In the genomic region with DNA sequence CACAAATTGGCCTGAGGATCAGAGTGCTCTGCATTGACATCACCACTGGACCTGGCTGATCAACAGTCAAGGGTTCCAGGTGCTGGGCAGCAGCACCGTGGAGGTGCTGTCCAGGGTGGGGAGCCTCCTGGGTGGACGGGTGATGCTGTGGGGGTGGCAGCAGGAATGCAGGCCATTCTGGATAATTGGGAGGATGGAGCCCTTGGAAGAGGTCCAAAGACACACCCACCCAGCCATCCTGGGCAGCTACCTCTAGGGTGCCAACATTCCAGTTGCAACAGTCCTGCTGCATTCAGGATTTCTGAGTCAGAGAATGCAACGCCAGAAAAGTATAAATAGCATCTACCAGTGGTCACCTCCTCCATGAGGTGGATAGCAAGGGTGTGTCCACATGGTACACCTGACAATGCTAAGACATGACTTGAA, we compare ENCODE assay signal across 9 cellular contexts. TPM values are rescaled to one million over a fixed set of nuclear protein-coding genes. Genes with fewer than 3 reads are reported as not detected.
A peak's percentile ranks its signal among the peaks of the same experiment; 100 is the strongest.
DNase-seq lines count a peak whose midpoint lies in the region; ATAC-seq and TF ChIP-seq lines count a peak whose summit lies in the region.
"Had no signal": no experiment of that assay in that cellular context is flagged by ENCODE, and none has a peak within 500 bp of the region (broad histone marks: within the 10 kb centered on the region; RNA-seq: fewer than 3 reads in every experiment).

No MANE protein-coding gene starts in this region.

- peak overlapping the region; percentile 97 for H3K4me3 Mint-ChIP-seq in T-helper 2 cell treated with Interferon-gamma antibody and Interleukin-4, amounts not matched to agents 5 μg/mL and 100 μg/mL, for 36 hours

- no peak for DNase-seq in T-helper 2 cell treated with Interferon-gamma antibody and Interleukin-4, amounts not matched to agents 5 μg/mL and 100 μg/mL, for 36 hours (ENCODE audit: low spot score)
- DNase-seq in T-helper 2 cell: no peak
- DNase-seq in fibroblast of the aortic adventitia (ENCODE audit: low read depth): peak; percentile 68
- peak in 1 of 49 donors; percentile 68 for DNase-seq in substantia nigra (lab: John Stamatoyannopoulos, UW)
- no peak for DNase-seq in stimulated activated CD4-positive, alpha-beta T cell treated with anti-CD3 and anti-CD28 coated beads, Interleukin-4, amount 100 ng/mL, for 24 hours
- no peak for DNase-seq in DMS 273 (lab: John Stamatoyannopoulos, UW; ENCODE audit: unreplicated experiment)
- no peak for DNase-seq in nucleus accumbens (lab: John Stamatoyannopoulos, UW)
- DNase-seq: NCI-H82 had no signal

- peak; percentile 41; the same call in 1 of the 3 replicates for ATAC-seq in SK-N-SH treated with all-trans-retinoic acid at 6 μM for 48 hours

- peak overlapping the region; percentile 19 for H3K27ac ChIP-seq in substantia nigra (ENCODE audit: low read depth, low read length, poor library complexity, severe bottlenecking)

- no peaks in the 10 kb centered on the region for H3K9me3 Mint-ChIP-seq in T-helper 2 cell treated with Interferon-gamma antibody and Interleukin-4, amounts not matched to agents 5 μg/mL and 100 μg/mL, for 36 hours

- H3K36me3 Mint-ChIP-seq in T-helper 2 cell treated with Interferon-gamma antibody and Interleukin-4, amounts not matched to agents 5 μg/mL and 100 μg/mL, for 36 hours (ENCODE audit: low read depth): peaks cover 59% of the 10 kb centered on the region

- peaks cover 52% of the 10 kb centered on the region for H3K4me1 Mint-ChIP-seq in T-helper 2 cell treated with Interferon-gamma antibody and Interleukin-4, amounts not matched to agents 5 μg/mL and 100 μg/mL, for 36 hours (ENCODE audit: low read depth)

- no peak overlapping the region for H3K4me3 ChIP-seq in fibroblast of the aortic adventitia (ENCODE audit: low read depth, low read length)

- peak overlapping the region; percentile 97 for H3K27ac Mint-ChIP-seq in T-helper 2 cell treated with Interferon-gamma antibody and Interleukin-4, amounts not matched to agents 5 μg/mL and 100 μg/mL, for 36 hours

- TF ChIP-seq CTCF in fibroblast of the aortic adventitia (IDR thresholded peaks at IDR 0.05; ENCODE audit: insufficient read depth, low read length): no peak

- no peaks in the 10 kb centered on the region for H3K27me3 Mint-ChIP-seq in T-helper 2 cell treated with Interferon-gamma antibody and Interleukin-4, amounts not matched to agents 5 μg/mL and 100 μg/mL, for 36 hours (ENCODE audit: low read depth)

TF ChIP-seq in SK-N-SH treated with all-trans-retinoic acid at 6 μM for 48 hours, 23 proteins besides CTCF, POLR2A, EP300 and RAD21:
- TF ChIP-seq ZC3H10 (CRISPR knock-in tag; IDR thresholded peaks at IDR 0.05): no peak
- no peak for TF ChIP-seq GLIS3 (CRISPR knock-in tag; IDR thresholded peaks at IDR 0.05)
- TF ChIP-seq, protein P1, sequence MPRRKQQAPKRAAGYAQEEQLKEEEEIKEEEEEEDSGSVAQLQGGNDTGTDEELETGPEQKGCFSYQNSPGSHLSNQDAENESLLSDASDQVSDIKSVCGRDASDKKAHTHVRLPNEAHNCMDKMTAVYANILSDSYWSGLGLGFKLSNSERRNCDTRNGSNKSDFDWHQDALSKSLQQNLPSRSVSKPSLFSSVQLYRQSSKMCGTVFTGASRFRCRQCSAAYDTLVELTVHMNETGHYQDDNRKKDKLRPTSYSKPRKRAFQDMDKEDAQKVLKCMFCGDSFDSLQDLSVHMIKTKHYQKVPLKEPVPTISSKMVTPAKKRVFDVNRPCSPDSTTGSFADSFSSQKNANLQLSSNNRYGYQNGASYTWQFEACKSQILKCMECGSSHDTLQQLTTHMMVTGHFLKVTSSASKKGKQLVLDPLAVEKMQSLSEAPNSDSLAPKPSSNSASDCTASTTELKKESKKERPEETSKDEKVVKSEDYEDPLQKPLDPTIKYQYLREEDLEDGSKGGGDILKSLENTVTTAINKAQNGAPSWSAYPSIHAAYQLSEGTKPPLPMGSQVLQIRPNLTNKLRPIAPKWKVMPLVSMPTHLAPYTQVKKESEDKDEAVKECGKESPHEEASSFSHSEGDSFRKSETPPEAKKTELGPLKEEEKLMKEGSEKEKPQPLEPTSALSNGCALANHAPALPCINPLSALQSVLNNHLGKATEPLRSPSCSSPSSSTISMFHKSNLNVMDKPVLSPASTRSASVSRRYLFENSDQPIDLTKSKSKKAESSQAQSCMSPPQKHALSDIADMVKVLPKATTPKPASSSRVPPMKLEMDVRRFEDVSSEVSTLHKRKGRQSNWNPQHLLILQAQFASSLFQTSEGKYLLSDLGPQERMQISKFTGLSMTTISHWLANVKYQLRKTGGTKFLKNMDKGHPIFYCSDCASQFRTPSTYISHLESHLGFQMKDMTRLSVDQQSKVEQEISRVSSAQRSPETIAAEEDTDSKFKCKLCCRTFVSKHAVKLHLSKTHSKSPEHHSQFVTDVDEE (CRISPR knock-in tag; IDR thresholded peaks at IDR 0.05): no peak
- TF ChIP-seq SNAI2 (CRISPR knock-in tag; IDR thresholded peaks at IDR 0.05): no peak
- TF ChIP-seq TOX (CRISPR knock-in tag; IDR thresholded peaks at IDR 0.05; ENCODE audit: borderline replicate concordance): no peak
- TF ChIP-seq OSR1 (CRISPR knock-in tag; IDR thresholded peaks at IDR 0.05): no peak
- no peak for TF ChIP-seq ZNF8 (CRISPR knock-in tag; IDR thresholded peaks at IDR 0.05)
- TF ChIP-seq ZNF70 (CRISPR knock-in tag; IDR thresholded peaks at IDR 0.05): no peak
- TF ChIP-seq, protein P2, sequence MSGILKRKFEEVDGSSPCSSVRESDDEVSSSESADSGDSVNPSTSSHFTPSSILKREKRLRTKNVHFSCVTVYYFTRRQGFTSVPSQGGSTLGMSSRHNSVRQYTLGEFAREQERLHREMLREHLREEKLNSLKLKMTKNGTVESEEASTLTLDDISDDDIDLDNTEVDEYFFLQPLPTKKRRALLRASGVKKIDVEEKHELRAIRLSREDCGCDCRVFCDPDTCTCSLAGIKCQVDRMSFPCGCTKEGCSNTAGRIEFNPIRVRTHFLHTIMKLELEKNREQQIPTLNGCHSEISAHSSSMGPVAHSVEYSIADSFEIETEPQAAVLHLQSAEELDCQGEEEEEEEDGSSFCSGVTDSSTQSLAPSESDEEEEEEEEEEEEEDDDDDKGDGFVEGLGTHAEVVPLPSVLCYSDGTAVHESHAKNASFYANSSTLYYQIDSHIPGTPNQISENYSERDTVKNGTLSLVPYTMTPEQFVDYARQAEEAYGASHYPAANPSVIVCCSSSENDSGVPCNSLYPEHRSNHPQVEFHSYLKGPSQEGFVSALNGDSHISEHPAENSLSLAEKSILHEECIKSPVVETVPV (CRISPR knock-in tag; IDR thresholded peaks at IDR 0.05): no peak
- no peak for TF ChIP-seq PPARA (CRISPR knock-in tag; IDR thresholded peaks at IDR 0.05; ENCODE audit: borderline replicate concordance)
- TF ChIP-seq TCF4 (CRISPR knock-in tag; IDR thresholded peaks at IDR 0.05; ENCODE audit: borderline replicate concordance): no peak
- no peak for TF ChIP-seq ZFP3 (CRISPR knock-in tag; IDR thresholded peaks at IDR 0.05)
- no peak for TF ChIP-seq POU6F1 (CRISPR knock-in tag; IDR thresholded peaks at IDR 0.05; ENCODE audit: borderline replicate concordance, low read depth)
- TF ChIP-seq ZNF565 (CRISPR knock-in tag; conservative IDR thresholded peaks at IDR 0.05; ENCODE audit: low read depth): no peak
- no peak for TF ChIP-seq CREB5 (CRISPR knock-in tag; IDR thresholded peaks at IDR 0.05; ENCODE audit: low read depth)
- TF ChIP-seq ARNTL (CRISPR knock-in tag; IDR thresholded peaks at IDR 0.05; ENCODE audit: borderline replicate concordance, low read depth): no peak
- no peak for TF ChIP-seq ESRRG (CRISPR knock-in tag; IDR thresholded peaks at IDR 0.05)
- TF ChIP-seq ISL1 (CRISPR knock-in tag; IDR thresholded peaks at IDR 0.05): no peak
- TF ChIP-seq CSDC2 (CRISPR knock-in tag; IDR thresholded peaks at IDR 0.05): no peak
- no peak for TF ChIP-seq BACH2 (CRISPR knock-in tag; IDR thresholded peaks at IDR 0.05; ENCODE audit: borderline replicate concordance)

RNA-seq across cellular contexts. Expression of gene STARD5, which starts 26.8 kb away (rescaled TPM):
- 6.1 and 8.8 TPM in 2 replicates for total RNA-seq in fibroblast of the aortic adventitia (ENCODE audit: low replicate concordance)
